ENCODE assay signal across 11 cellular contexts in genomic region chr3:188916934-188917391, GRCh38.
A peak's percentile ranks its signal among the peaks of the same experiment; 100 is the strongest.
DNase-seq lines count a peak whose midpoint lies in the region; ATAC-seq and TF ChIP-seq lines count a peak whose summit lies in the region.
"Had no signal": no experiment of that assay in that cellular context is flagged by ENCODE, and none has a peak within 500 bp of the region (broad histone marks: within the 10 kb centered on the region; RNA-seq: fewer than 3 reads in every experiment).

No MANE protein-coding gene starts in this region.

- no peaks in the 10 kb centered on the region for H3K27me3 Mint-ChIP-seq in stimulated activated naive CD8-positive, alpha-beta T cell treated with anti-CD3 and anti-CD28 coated beads, Interleukin-15, Interleukin-2, amounts not matched to agents 100 ng/mL and 50 ng/mL, for 24 hours

- TF ChIP-seq CTCF in right atrium auricular region (IDR thresholded peaks at IDR 0.05) (no peak), adrenal gland (IDR thresholded peaks at IDR 0.05) (no peak)

- H3K36me3 Mint-ChIP-seq in stimulated activated naive CD8-positive, alpha-beta T cell treated with anti-CD3 and anti-CD28 coated beads, Interleukin-15, Interleukin-2, amounts not matched to agents 100 ng/mL and 50 ng/mL, for 24 hours (ENCODE audit: low read depth) = no peaks in the 10 kb centered on the region

- H3K36me3 ChIP-seq in right atrium auricular region = no peaks in the 10 kb centered on the region
- H3K36me3 ChIP-seq in adrenal gland (replicated peaks in 1 of 2) = no peaks in the 10 kb centered on the region
- H3K36me3 ChIP-seq: uterus had no signal

- no peaks in the 10 kb centered on the region for H3K4me1 ChIP-seq in right cardiac atrium (ENCODE audit: control insufficient read depth, insufficient read depth, low read length)
- peaks cover 0 to 14% of the 10 kb centered on the region in 2 donors for H3K4me1 ChIP-seq in right atrium auricular region
- peaks cover 8 to 16% of the 10 kb centered on the region in 2 donors for H3K4me1 ChIP-seq in adrenal gland (replicated peaks in 1 of 2)
- H3K4me1 ChIP-seq: uterus had no signal

- peak overlapping the region; percentile 84 for H3K27ac Mint-ChIP-seq in stimulated activated naive CD8-positive, alpha-beta T cell treated with anti-CD3 and anti-CD28 coated beads, Interleukin-15, Interleukin-2, amounts not matched to agents 100 ng/mL and 50 ng/mL, for 24 hours

- intact Hi-C loops in right cardiac atrium (cut with DNase I) (no loop called here), adrenal gland (cut with DNase I) (no loop called here)

- H3K4me1 Mint-ChIP-seq in stimulated activated naive CD8-positive, alpha-beta T cell treated with anti-CD3 and anti-CD28 coated beads, Interleukin-15, Interleukin-2, amounts not matched to agents 100 ng/mL and 50 ng/mL, for 24 hours (ENCODE audit: low read depth) = peaks cover 50% of the 10 kb centered on the region

- no peak overlapping the region for H3K27ac ChIP-seq in right cardiac atrium (ENCODE audit: low read length)
- no peak overlapping the region for H3K27ac ChIP-seq in right atrium auricular region
- H3K27ac ChIP-seq in adrenal gland = peak overlapping the region in 4 of 5 donors; percentile 7 to 39 (median 28)
- H3K27ac ChIP-seq: uterus had no signal

- ATAC-seq in right cardiac atrium (peak; percentile 24 to 82), HG03565 (IDR thresholded peaks at IDR 0.05; ENCODE audit: unreplicated experiment) (peak; percentile 60)

- no peak for TF ChIP-seq POLR2A in adrenal gland (IDR thresholded peaks at IDR 0.05)

- H3K27me3 ChIP-seq in right cardiac atrium (ENCODE audit: control insufficient read depth, insufficient read depth) (no peaks in the 10 kb centered on the region), right atrium auricular region (no peaks in the 10 kb centered on the region), adrenal gland (no peaks in the 10 kb centered on the region)
- H3K27me3 ChIP-seq: uterus had no signal

- DNase-seq in right cardiac atrium (no peak), right atrium auricular region (ENCODE audit: low spot score) (no peak), adrenal gland (no peak), NCI-H524 treated with DMSO at 0.1 percent for 48 hours (lab: John Stamatoyannopoulos, UW) (no peak), NCI-H82 treated with DMSO at 0.1 percent for 48 hours (lab: John Stamatoyannopoulos, UW; ENCODE audit: unreplicated experiment) (no peak), SK-N-DZ (ENCODE audit: low spot score) (no peak)
- DNase-seq: kidney, NCI-H1048, uterus had no signal

- H3K9me3 ChIP-seq in right cardiac atrium (ENCODE audit: control insufficient read depth, low read length) (no peaks in the 10 kb centered on the region), right atrium auricular region (peaks cover 0 to 2% of the 10 kb centered on the region in 2 donors), adrenal gland (replicated peaks in 1 of 3) (no peaks in the 10 kb centered on the region)
- H3K9me3 ChIP-seq: uterus had no signal

- H3K4me3 ChIP-seq in right cardiac atrium (ENCODE audit: low read length) (no peak overlapping the region), right atrium auricular region (no peak overlapping the region), adrenal gland (no peak overlapping the region)
- H3K4me3 ChIP-seq: uterus had no signal

- H3K4me3 Mint-ChIP-seq in stimulated activated naive CD8-positive, alpha-beta T cell treated with anti-CD3 and anti-CD28 coated beads, Interleukin-15, Interleukin-2, amounts not matched to agents 100 ng/mL and 50 ng/mL, for 24 hours = peak overlapping the region; percentile 31

- H3K9me3 Mint-ChIP-seq in stimulated activated naive CD8-positive, alpha-beta T cell treated with anti-CD3 and anti-CD28 coated beads, Interleukin-15, Interleukin-2, amounts not matched to agents 100 ng/mL and 50 ng/mL, for 24 hours = peaks cover 3% of the 10 kb centered on the region

Comparison
In these comparisons a context has a peak if more than half of its experiments do, and no peak if none do; other contexts are left out.
1. H3K27ac ChIP-seq: peak in adrenal gland (4 of 5); none in right cardiac atrium (single experiment) and right atrium auricular region (0 of 2).